In genomic region chr17:27403480-27404005, GRCh38 we compare ENCODE assay signal across 1 cellular context.
TF ChIP-seq lines count a peak whose summit lies in the region.

No MANE protein-coding gene starts in this region.

TF ChIP-seq in K562, 482 proteins besides CTCF, POLR2A, EP300 and RAD21 (continued from another document and continues in another):
- TF ChIP-seq CHD7 (IDR thresholded peaks at IDR 0.05; ENCODE audit: low read depth, low read length) (no peak), MAFK (IDR thresholded peaks at IDR 0.05; ENCODE audit: low read length) (peak; percentile 58; the same call in 1 of the 2 replicates), DMBX1 (CRISPR knock-in tag; IDR thresholded peaks at IDR 0.05; ENCODE audit: borderline replicate concordance) (peak; percentile 26; the same call in 1 of the 2 replicates), NR2F6 (CRISPR knock-in tag; IDR thresholded peaks at IDR 0.05) (no peak), ZNF431 (CRISPR knock-in tag; IDR thresholded peaks at IDR 0.05) (no peak), SRSF3 (IDR thresholded peaks at IDR 0.05; ENCODE audit: insufficient read depth, low read length) (no peak), E2F3 (CRISPR knock-in tag; IDR thresholded peaks at IDR 0.05) (no peak), PHB2 (IDR thresholded peaks at IDR 0.05; ENCODE audit: low read depth) (no peak), CEBPB (tag; IDR thresholded peaks at IDR 0.05) (peak; percentile 31; the same call in 1 of the 2 replicates), PHF20 (IDR thresholded peaks at IDR 0.05; ENCODE audit: partially characterized antibody) (no peak), CCNT2 (IDR thresholded peaks at IDR 0.05; ENCODE audit: borderline replicate concordance, extremely low read depth, insufficient read length, low read depth, low read length) (peak; percentile 21), MNT (conservative IDR thresholded peaks at IDR 0.05) (no peak), ETV6 (IDR thresholded peaks at IDR 0.05; ENCODE audit: borderline replicate concordance in 1 of 2, low read depth in 2 of 2, low read length in 1 of 2) (no peak), ETV6 (CRISPR knock-in tag; IDR thresholded peaks at IDR 0.05; ENCODE audit: borderline replicate concordance) (no peak), CEBPG (CRISPR knock-in tag; IDR thresholded peaks at IDR 0.05) (peak; percentile 49; the same call in 1 of the 2 replicates), CEBPG (tag; conservative IDR thresholded peaks at IDR 0.05 in 1 of 2, IDR thresholded peaks at IDR 0.05 in 1 of 2) (peak in 1 of 2 experiments; percentile 38; a peak in 3 of 4 replicates), GTF2B (IDR thresholded peaks at IDR 0.05; ENCODE audit: extremely low read depth, insufficient read length) (no peak), HDAC1 (IDR thresholded peaks at IDR 0.05) (peak in 1 of 2 experiments; percentile 65; a peak in 1 of 4 replicates), HNRNPH1 (optimal IDR thresholded peaks at IDR 0.05; ENCODE audit: low read depth, low read length) (no peak), SRSF1 (IDR thresholded peaks at IDR 0.05; ENCODE audit: low read depth, low read length) (no peak), RERE (CRISPR knock-in tag; IDR thresholded peaks at IDR 0.05; ENCODE audit: borderline replicate concordance) (no peak), WHSC1 (IDR thresholded peaks at IDR 0.05; ENCODE audit: low read length) (no peak), TRIM24 (IDR thresholded peaks at IDR 0.05) (peak in 1 of 2 experiments; percentile 45; a peak in 2 of 4 replicates), ZBTB12 (CRISPR knock-in tag; IDR thresholded peaks at IDR 0.05) (no peak), SIRT6 (IDR thresholded peaks at IDR 0.05; ENCODE audit: low read depth, low read length) (no peak), ZNF584 (CRISPR knock-in tag; IDR thresholded peaks at IDR 0.05; ENCODE audit: low read depth) (no peak), NRF1 (conservative IDR thresholded peaks at IDR 0.05 in 1 of 2, IDR thresholded peaks at IDR 0.05 in 1 of 2) (no peak; a peak in 1 of 4 replicates), EHMT2 (IDR thresholded peaks at IDR 0.05) (no peak), SMARCA4 (IDR thresholded peaks at IDR 0.05) (peak; percentile 68), KLF6 (CRISPR knock-in tag; IDR thresholded peaks at IDR 0.05; ENCODE audit: borderline replicate concordance) (no peak), NR1H2 (CRISPR knock-in tag; IDR thresholded peaks at IDR 0.05) (no peak), FOXO4 (CRISPR knock-in tag; IDR thresholded peaks at IDR 0.05) (no peak), SMAD4 (CRISPR knock-in tag; conservative IDR thresholded peaks at IDR 0.05) (peak; percentile 33; the same call in 1 of the 2 replicates), SMARCE1 (IDR thresholded peaks at IDR 0.05) (peak; percentile 59; the same call in 1 of the 2 replicates), HBP1 (CRISPR knock-in tag; IDR thresholded peaks at IDR 0.05) (no peak)
